17 cellular contexts compared by ENCODE assay signal in genomic region chr11:12416552-12416951, GRCh38. TPM values are rescaled to one million over a fixed set of nuclear protein-coding genes. Genes with fewer than 3 reads are reported as not detected.
"Had no signal": no experiment of that assay in that cellular context is flagged by ENCODE, and none has a peak within 500 bp of the region (broad histone marks: within the 10 kb centered on the region; RNA-seq: fewer than 3 reads in every experiment).

No MANE protein-coding gene starts in this region.

- H3K9ac ChIP-seq: parathyroid adenoma had no signal

- H3K4me3 Mint-ChIP-seq: activated B cell treated with CpG ODN at 0.5 μM for 24 hours; activated CD8-positive, alpha-beta T cell treated with anti-CD3 and anti-CD28 coated beads for 36 hours; activated naive CD8-positive, alpha-beta T cell; naive B cell; stimulated activated naive B cell treated with anti-CD40 and anti-IgM and Interleukin-4, amounts not matched to agents 10 μg/mL and 1 μg/mL and 100 μg/mL, for 72 hours had no signal

- DNase-seq: activated B cell treated with CpG ODN at 0.5 μM for 24 hours; activated CD4-positive, alpha-beta T cell treated with anti-CD3 and anti-CD28 coated beads for 48 hours; activated CD8-positive, alpha-beta T cell treated with anti-CD3 and anti-CD28 coated beads for 36 hours; activated gamma-delta T cell; activated T-cell treated with anti-CD3 and anti-CD28 coated beads, Interleukin-2, amount 50 U/mL, for 48 hours; amniotic stem cell; central memory CD4-positive, alpha-beta T cell; effector CD8-positive, alpha-beta T cell; heart left ventricle; naive B cell; stimulated activated CD4-positive, alpha-beta T cell treated with anti-CD3 and anti-CD28 coated beads, Interleukin-2, amount 100 ng/mL, for 48 hours; stimulated activated naive B cell treated with anti-CD40 and anti-IgM and Interleukin-4, amounts not matched to agents 10 μg/mL and 1 μg/mL and 100 μg/mL, for 72 hours; upper lobe of right lung had no signal

- H3K9me3 Mint-ChIP-seq: activated B cell treated with CpG ODN at 0.5 μM for 24 hours; activated CD8-positive, alpha-beta T cell treated with anti-CD3 and anti-CD28 coated beads for 36 hours; naive B cell; stimulated activated naive B cell treated with anti-CD40 and anti-IgM and Interleukin-4, amounts not matched to agents 10 μg/mL and 1 μg/mL and 100 μg/mL, for 72 hours had no signal

- ATAC-seq: activated CD8-positive, alpha-beta T cell treated with anti-CD3 and anti-CD28 coated beads for 36 hours; heart left ventricle; stimulated activated naive B cell treated with anti-CD40 and anti-IgM and Interleukin-4, amounts not matched to agents 10 μg/mL and 1 μg/mL and 100 μg/mL, for 72 hours; upper lobe of right lung had no signal

- H3K27me3 ChIP-seq: heart left ventricle, upper lobe of right lung had no signal

- FAIRE-seq: TTC549 had no signal

- H3K27me3 Mint-ChIP-seq: activated naive CD8-positive, alpha-beta T cell had no signal

- H3K4me3 ChIP-seq: heart left ventricle, upper lobe of right lung had no signal

- H3K9me3 ChIP-seq: heart left ventricle, upper lobe of right lung had no signal

- H3K27ac ChIP-seq: parathyroid adenoma, upper lobe of right lung had no signal

- H2AFZ ChIP-seq: parathyroid adenoma had no signal

- H3K36me3 ChIP-seq: heart left ventricle, upper lobe of right lung had no signal

- H3K27ac Mint-ChIP-seq: activated B cell treated with CpG ODN at 0.5 μM for 24 hours; activated CD8-positive, alpha-beta T cell treated with anti-CD3 and anti-CD28 coated beads for 36 hours; activated naive CD8-positive, alpha-beta T cell; naive B cell; stimulated activated naive B cell treated with anti-CD40 and anti-IgM and Interleukin-4, amounts not matched to agents 10 μg/mL and 1 μg/mL and 100 μg/mL, for 72 hours had no signal

- H3K36me3 Mint-ChIP-seq: activated naive CD8-positive, alpha-beta T cell; naive B cell; stimulated activated naive B cell treated with anti-CD40 and anti-IgM and Interleukin-4, amounts not matched to agents 10 μg/mL and 1 μg/mL and 100 μg/mL, for 72 hours had no signal

- H3K4me1 Mint-ChIP-seq: activated B cell treated with CpG ODN at 0.5 μM for 24 hours; naive B cell; stimulated activated naive B cell treated with anti-CD40 and anti-IgM and Interleukin-4, amounts not matched to agents 10 μg/mL and 1 μg/mL and 100 μg/mL, for 72 hours had no signal

RNA-seq across cellular contexts. Expression of gene PARVA, which starts 39.2 kb away (rescaled TPM):
- total RNA-seq: activated B cell treated with CpG ODN at 0.5 μM for 24 hours; activated CD8-positive, alpha-beta T cell treated with anti-CD3 and anti-CD28 coated beads for 36 hours; T-helper 2 cell treated with Interferon-gamma antibody and Interleukin-4, amounts not matched to agents 100 ng/mL and 5 ng/mL, for 36 hours had no signal
